ENCODE assay signal across 17 cellular contexts in genomic region chr9:2407450-2407849, GRCh38.
A peak's percentile ranks its signal among the peaks of the same experiment; 100 is the strongest.
DNase-seq lines count a peak whose midpoint lies in the region; ATAC-seq and TF ChIP-seq lines count a peak whose summit lies in the region.
"Had no signal": no experiment of that assay in that cellular context is flagged by ENCODE, and none has a peak within 500 bp of the region (broad histone marks: within the 10 kb centered on the region; RNA-seq: fewer than 3 reads in every experiment).

No MANE protein-coding gene starts in this region.

- H2AFZ ChIP-seq in GM23338: 0 out of 2 replicates have a peak overlapping the region, but pooled peaks have one; percentile 35

- H3K27me3 Mint-ChIP-seq in GM23338 (ENCODE audit: insufficient read depth, low read depth, poor library complexity): no peaks in the 10 kb centered on the region

- H3K9me3 Mint-ChIP-seq in GM23338: peaks cover 12% of the 10 kb centered on the region; the same call in 2 of the 3 replicates

- DNase-seq in Right ventricle myocardium inferior (ENCODE audit: missing footprints) (peak; percentile 70), cardiac septum (ENCODE audit: low spot score) (no peak), GM23338 (ENCODE audit: low spot score) (no peak), left ventricle myocardium superior (peak; percentile 39), psoas muscle (no peak), kidney tubule cell (ENCODE audit: low spot score) (no peak), posterior vena cava (ENCODE audit: low spot score) (no peak)
- DNase-seq: CD4-positive, alpha-beta memory T cell; DMS153; DMS79; GF-D8; GOT3; H7; HFFc6 had no signal

- H3K9me2 ChIP-seq in GM23338 (ENCODE audit: insufficient read depth): 0 out of 2 replicates have a peak, but pooled peaks cover 2% of the 10 kb centered on the region

- H3K4me3 ChIP-seq in GM23338 (no peak overlapping the region), psoas muscle (no peak overlapping the region)
- H3K4me3 ChIP-seq: BLaER1 had no signal

- H3K27me3 ChIP-seq in GM23338 (ENCODE audit: insufficient read depth) (no peaks in the 10 kb centered on the region), psoas muscle (ENCODE audit: insufficient read depth in 3 of 3, low read length in 2 of 3) (no peaks in the 10 kb centered on the region)
- H3K27me3 ChIP-seq: BLaER1 had no signal

- H3K36me3 ChIP-seq in GM23338 (ENCODE audit: insufficient read depth): no peaks in the 10 kb centered on the region; the same call in 1 of the 2 replicates
- H3K36me3 ChIP-seq in psoas muscle (ENCODE audit: insufficient read depth in 1 of 2, low read depth in 1 of 2): no peaks in the 10 kb centered on the region

- H3K4me2 ChIP-seq in GM23338: no peak overlapping the region
- H3K4me2 ChIP-seq: BLaER1 had no signal

- H3K79me2 ChIP-seq in GM23338 (replicated peaks; ENCODE audit: insufficient read depth): no peaks in the 10 kb centered on the region

- H3K9me3 ChIP-seq in psoas muscle: no peaks in the 10 kb centered on the region

- no peak overlapping the region for H3K27ac Mint-ChIP-seq in GM23338
- H3K27ac Mint-ChIP-seq: CD14-positive monocyte; CD4-positive, alpha-beta memory T cell; HFFc6 had no signal

- H3F3A ChIP-seq in GM23338 (replicated peaks; ENCODE audit: low read depth): no peaks in the 10 kb centered on the region

- ATAC-seq in Right ventricle myocardium inferior: peak; percentile 65
- ATAC-seq in GM23338: no peak
- peak; percentile 82 for ATAC-seq in left ventricle myocardium superior
- peak in 3 of 4 donors; percentile 51 to 98 (median 74) for ATAC-seq in psoas muscle

- no peak for TF ChIP-seq CTCF in GM23338 (conservative IDR thresholded peaks at IDR 0.05; ENCODE audit: low read depth in 2 of 2)
- no peak for TF ChIP-seq CTCF in psoas muscle (IDR thresholded peaks at IDR 0.05)

- peaks cover 9% of the 10 kb centered on the region; the same call in 1 of the 2 replicates for H3K4me1 ChIP-seq in GM23338 (ENCODE audit: insufficient read depth)
- no peaks in the 10 kb centered on the region for H3K4me1 ChIP-seq in psoas muscle
- H3K4me1 ChIP-seq: BLaER1 had no signal

- intact Hi-C loops in Right ventricle myocardium inferior (cut with DNase I): no loop called here
- intact Hi-C loops in cardiac septum (cut with DNase I): loop anchor here (10.0 kb wide), 1 partner anchor 63 kb away; no protein-coding TSS in a partner anchor
- intact Hi-C loops in left ventricle myocardium superior (cut with micrococcal nuclease): no loop called here
- intact Hi-C loops in psoas muscle (cut with DNase I): no loop called here
- intact Hi-C loops in posterior vena cava (cut with DNase I): no loop called here

- H3K27ac ChIP-seq in GM23338 (ENCODE audit: low read depth) (no peak overlapping the region), psoas muscle (no peak overlapping the region)
- H3K27ac ChIP-seq: 22Rv1, BLaER1 had no signal

- H3K4me3 Mint-ChIP-seq in GM23338: no peak overlapping the region
- H3K4me3 Mint-ChIP-seq: CD14-positive monocyte; CD4-positive, alpha-beta memory T cell; HFFc6 had no signal

- H3K36me3 Mint-ChIP-seq in GM23338 (ENCODE audit: low read depth): peaks cover 5% of the 10 kb centered on the region; the same call in 2 of the 3 replicates
- H3K36me3 Mint-ChIP-seq: CD14-positive monocyte; CD4-positive, alpha-beta memory T cell had no signal

- no peaks in the 10 kb centered on the region for H4K20me1 ChIP-seq in GM23338 (replicated peaks; ENCODE audit: insufficient read depth)
- H4K20me1 ChIP-seq: BLaER1 had no signal

- 45 to 69% (median 49%) methylated on average over 7 of the region's 7 CpGs for WGBS in psoas muscle, 3 donors

- peaks cover 11% of the 10 kb centered on the region for H3K4me1 Mint-ChIP-seq in GM23338
- H3K4me1 Mint-ChIP-seq: CD14-positive monocyte; CD4-positive, alpha-beta memory T cell had no signal

TF ChIP-seq in GM23338, 12 proteins besides CTCF, POLR2A, EP300 and RAD21 (continues in another document):
- TF ChIP-seq REST (IDR thresholded peaks at IDR 0.05; ENCODE audit: unreplicated experiment) (no peak), JUNB (IDR thresholded peaks at IDR 0.05; ENCODE audit: unreplicated experiment) (no peak), STAT1 (IDR thresholded peaks at IDR 0.05; ENCODE audit: unreplicated experiment) (no peak), POLR2AphosphoS5 (IDR thresholded peaks at IDR 0.05; ENCODE audit: low read depth) (no peak), CREB1 (CRISPR knock-in tag; IDR thresholded peaks at IDR 0.05; ENCODE audit: low read depth) (no peak), EZH2phosphoT487 (IDR thresholded peaks at IDR 0.05; ENCODE audit: unreplicated experiment) (no peak), NANOG (IDR thresholded peaks at IDR 0.05; ENCODE audit: borderline replicate concordance) (no peak)

Comparison
In these comparisons a context has a peak if more than half of its experiments do, and no peak if none do; other contexts are left out.
1. DNase-seq: peak in Right ventricle myocardium inferior (single experiment) and left ventricle myocardium superior (single experiment); none in cardiac septum (single experiment), GM23338 (single experiment), psoas muscle (0 of 2), kidney tubule cell (single experiment) and posterior vena cava (single experiment).